1 cellular context compared by ENCODE assay signal in genomic region chr5:56095579-56096102, GRCh38.
TF ChIP-seq lines count a peak whose summit lies in the region.

No MANE protein-coding gene starts in this region.

TF ChIP-seq in WTC11, 78 proteins besides CTCF, POLR2A, EP300 and RAD21 (continued from another document):
- TF ChIP-seq ZNF512 (CRISPR knock-in tag; IDR thresholded peaks at IDR 0.05; ENCODE audit: borderline replicate concordance) (no peak), ESRRA (CRISPR knock-in tag; IDR thresholded peaks at IDR 0.05; ENCODE audit: borderline replicate concordance) (no peak), NFYB (CRISPR knock-in tag; conservative IDR thresholded peaks at IDR 0.05; ENCODE audit: low read depth) (no peak), SOX15 (CRISPR knock-in tag; IDR thresholded peaks at IDR 0.05) (no peak), NFE2L1 (CRISPR knock-in tag; IDR thresholded peaks at IDR 0.05) (no peak), ZNF425 (CRISPR knock-in tag; conservative IDR thresholded peaks at IDR 0.05) (no peak), GTF2I (CRISPR knock-in tag; conservative IDR thresholded peaks at IDR 0.05) (no peak), JUN (CRISPR knock-in tag; IDR thresholded peaks at IDR 0.05) (no peak), SP1 (CRISPR knock-in tag; conservative IDR thresholded peaks at IDR 0.05) (no peak), ZNF671 (CRISPR knock-in tag; IDR thresholded peaks at IDR 0.05) (no peak), HMGXB4 (CRISPR knock-in tag; IDR thresholded peaks at IDR 0.05) (no peak), ZNF219 (CRISPR knock-in tag; IDR thresholded peaks at IDR 0.05; ENCODE audit: borderline replicate concordance) (no peak), EMX1 (CRISPR knock-in tag; IDR thresholded peaks at IDR 0.05) (no peak)
